ENCODE assay signal across 11 cellular contexts in the genomic region with DNA sequence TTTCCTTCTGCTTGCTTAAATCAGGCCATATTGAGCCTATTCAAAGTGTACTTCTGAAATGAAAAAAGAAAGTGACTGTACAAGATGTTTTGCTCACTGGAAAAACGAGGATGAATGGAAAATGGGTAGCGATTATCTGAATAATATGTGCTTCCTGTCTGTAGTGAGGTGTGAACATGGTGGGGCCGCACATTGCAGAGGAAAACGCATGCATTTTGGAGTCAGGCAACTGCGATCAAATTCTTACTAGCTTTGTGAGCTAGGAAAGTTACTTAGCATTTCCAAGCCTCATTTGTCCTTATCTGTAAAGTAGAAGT.
"Had no signal": no experiment of that assay in that cellular context is flagged by ENCODE, and none has a peak within 500 bp of the region (broad histone marks: within the 10 kb centered on the region; RNA-seq: fewer than 3 reads in every experiment).

No MANE protein-coding gene starts in this region.

- H3K4me3 Mint-ChIP-seq: activated CD4-positive, alpha-beta T cell treated with anti-CD3 and anti-CD28 coated beads, Interleukin-2, amount 10 ng/mL, durations not matched to agents 7 days and 5 days; activated naive CD4-positive, alpha-beta T cell treated with anti-CD3 and anti-CD28 coated beads, Interleukin-2, amount 50 U/mL, for 24 hours; dendritic cell treated with granulocyte-macrophage colony-stimulating factor and Interleukin-4, amounts not matched to agents 40 ng/mL and 50 ng/mL, for 4 days; memory B cell had no signal

- H3K27ac ChIP-seq: body of pancreas, foreskin keratinocyte, thyroid gland, upper lobe of right lung, WERI-Rb-1 had no signal

- H3K36me3 ChIP-seq: thyroid gland, upper lobe of right lung, WERI-Rb-1 had no signal

- H3K4me1 ChIP-seq: foreskin keratinocyte, thyroid gland, upper lobe of right lung had no signal

- H3K27me3 ChIP-seq: body of pancreas, thyroid gland, upper lobe of right lung had no signal

- H3K9me3 Mint-ChIP-seq: activated CD4-positive, alpha-beta T cell treated with anti-CD3 and anti-CD28 coated beads, Interleukin-2, amount 10 ng/mL, durations not matched to agents 7 days and 5 days; dendritic cell treated with granulocyte-macrophage colony-stimulating factor and Interleukin-4, amounts not matched to agents 40 ng/mL and 50 ng/mL, for 4 days had no signal

- H3K4me3 ChIP-seq: body of pancreas, thyroid gland, upper lobe of right lung had no signal

- H3K27ac Mint-ChIP-seq: activated CD4-positive, alpha-beta T cell treated with anti-CD3 and anti-CD28 coated beads, Interleukin-2, amount 10 ng/mL, durations not matched to agents 7 days and 5 days; activated naive CD4-positive, alpha-beta T cell treated with anti-CD3 and anti-CD28 coated beads, Interleukin-2, amount 50 U/mL, for 24 hours; dendritic cell treated with granulocyte-macrophage colony-stimulating factor and Interleukin-4, amounts not matched to agents 40 ng/mL and 50 ng/mL, for 4 days; memory B cell; progenitor cell of endocrine pancreas had no signal

- FAIRE-seq: endometrium had no signal

- H3K9me3 ChIP-seq: body of pancreas, thyroid gland, upper lobe of right lung had no signal
